ENCODE assay signal across 8 cellular contexts in the genomic region with DNA sequence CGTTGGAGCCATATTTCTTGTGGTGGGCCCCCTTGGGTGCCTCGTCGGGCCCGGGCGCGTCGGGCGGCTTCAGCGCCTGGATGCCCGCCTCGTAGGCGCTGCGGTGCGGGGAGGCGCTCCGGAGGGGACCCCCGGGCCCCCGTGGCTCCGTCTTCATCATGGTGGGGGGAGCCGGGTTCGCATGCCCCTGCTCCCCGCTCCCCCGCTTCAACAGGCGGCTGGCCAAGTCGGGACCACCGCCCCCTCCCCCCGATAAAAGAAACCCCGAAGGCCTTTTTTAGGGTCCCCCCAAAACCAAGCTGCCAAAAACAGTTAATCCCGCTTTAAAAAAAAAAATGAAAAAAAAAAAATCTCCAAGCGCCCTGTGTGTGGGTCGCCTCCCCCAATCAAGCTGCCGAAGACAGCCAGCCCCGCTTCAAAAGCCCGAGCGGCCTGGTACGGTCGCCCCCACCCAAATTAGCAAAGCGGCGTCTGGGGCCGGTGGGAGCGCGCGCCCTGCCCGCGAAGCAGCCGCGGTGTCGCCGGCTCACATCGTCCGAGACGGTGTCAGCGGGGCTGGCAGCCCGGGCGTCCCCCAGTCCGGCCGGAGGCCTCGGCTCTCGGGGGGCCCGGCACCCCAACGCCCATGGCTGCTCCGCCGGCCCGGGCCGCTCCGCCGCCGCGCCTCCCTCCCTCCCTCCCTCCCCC. TPM values are rescaled to one million over a fixed set of nuclear protein-coding genes. Genes with fewer than 3 reads are reported as not detected.
A peak's percentile ranks its signal among the peaks of the same experiment; 100 is the strongest.
DNase-seq lines count a peak whose midpoint lies in the region; ATAC-seq and TF ChIP-seq lines count a peak whose summit lies in the region.

A gene with protein sequence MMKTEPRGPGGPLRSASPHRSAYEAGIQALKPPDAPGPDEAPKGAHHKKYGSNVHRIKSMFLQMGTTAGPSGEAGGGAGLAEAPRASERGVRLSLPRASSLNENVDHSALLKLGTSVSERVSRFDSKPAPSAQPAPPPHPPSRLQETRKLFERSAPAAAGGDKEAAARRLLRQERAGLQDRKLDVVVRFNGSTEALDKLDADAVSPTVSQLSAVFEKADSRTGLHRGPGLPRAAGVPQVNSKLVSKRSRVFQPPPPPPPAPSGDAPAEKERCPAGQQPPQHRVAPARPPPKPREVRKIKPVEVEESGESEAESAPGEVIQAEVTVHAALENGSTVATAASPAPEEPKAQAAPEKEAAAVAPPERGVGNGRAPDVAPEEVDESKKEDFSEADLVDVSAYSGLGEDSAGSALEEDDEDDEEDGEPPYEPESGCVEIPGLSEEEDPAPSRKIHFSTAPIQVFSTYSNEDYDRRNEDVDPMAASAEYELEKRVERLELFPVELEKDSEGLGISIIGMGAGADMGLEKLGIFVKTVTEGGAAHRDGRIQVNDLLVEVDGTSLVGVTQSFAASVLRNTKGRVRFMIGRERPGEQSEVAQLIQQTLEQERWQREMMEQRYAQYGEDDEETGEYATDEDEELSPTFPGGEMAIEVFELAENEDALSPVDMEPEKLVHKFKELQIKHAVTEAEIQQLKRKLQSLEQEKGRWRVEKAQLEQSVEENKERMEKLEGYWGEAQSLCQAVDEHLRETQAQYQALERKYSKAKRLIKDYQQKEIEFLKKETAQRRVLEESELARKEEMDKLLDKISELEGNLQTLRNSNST (minus strand): TSS at position 324 of the 687 bp plus-strand sequence. CDS start 164 bp downstream, at position 160.

- ATAC-seq in HG03039 (IDR thresholded peaks at IDR 0.05; ENCODE audit: unreplicated experiment) (no peak), HG03460 (IDR thresholded peaks at IDR 0.05; ENCODE audit: unreplicated experiment) (no peak)

- H3K4me1 ChIP-seq in iPS-18a (ENCODE audit: control insufficient read depth, low read depth, low read length), result peaks cover 24% of the 10 kb centered on the region
- H3K4me1 ChIP-seq in smooth muscle cell (ENCODE audit: low read depth), result peaks cover 30% of the 10 kb centered on the region

- peaks cover 21% of the 10 kb centered on the region for H3K27me3 ChIP-seq in iPS-18a (ENCODE audit: control insufficient read depth, insufficient read depth, low read length)
- no peaks in the 10 kb centered on the region for H3K27me3 ChIP-seq in smooth muscle cell (ENCODE audit: low read depth)

- peak within 1 kb of the TSS; percentile 98 for H3K4me2 ChIP-seq in smooth muscle cell

- TF ChIP-seq CTCF in smooth muscle cell (IDR thresholded peaks at IDR 0.05; ENCODE audit: borderline replicate concordance, insufficient read depth, poor library complexity, severe bottlenecking), result no peak

- H3K79me2 ChIP-seq in smooth muscle cell (ENCODE audit: low read depth), result peaks cover 53% of the 10 kb centered on the region

- H3F3A ChIP-seq in smooth muscle cell (ENCODE audit: low read depth), result peaks cover 7% of the 10 kb centered on the region

- H3K36me3 ChIP-seq in iPS-18a (ENCODE audit: control insufficient read depth, low read depth, low read length) (no peaks in the 10 kb centered on the region), smooth muscle cell (ENCODE audit: low read depth) (no peaks in the 10 kb centered on the region)

- H3K9ac ChIP-seq in iPS-18a (ENCODE audit: low read length) (no peak within 1 kb of the TSS), smooth muscle cell (ENCODE audit: low read depth) (peak within 1 kb of the TSS; percentile 78)

- H2AFZ ChIP-seq in smooth muscle cell (ENCODE audit: low read depth), result no peak within 1 kb of the TSS

- peak within 1 kb of the TSS; percentile 70 for H3K4me3 ChIP-seq in iPS-18a (ENCODE audit: low read length)
- H3K4me3 ChIP-seq in smooth muscle cell, result peak within 1 kb of the TSS; percentile 99

- no peak for DNase-seq in activated CD8-positive, alpha-beta memory T cell treated with anti-CD3 and anti-CD28 coated beads for 24 hours
- DNase-seq in smooth muscle cell (lab: John Stamatoyannopoulos, UW; ENCODE audit: unreplicated experiment), result no peak
- no peak for DNase-seq in NCI-H1105 (lab: John Stamatoyannopoulos, UW)

- CTCF ChIA-PET in activated CD8-positive, alpha-beta memory T cell treated with anti-CD3 and anti-CD28 coated beads for 36 hours (lab: Charles Lee), result interaction anchor here (0.6 to 3.1 kb wide), 8 partner anchors 11 to 106 kb away, joined by 3 to 33 read pairs (median 4); a partner anchor contains a TSS

- under 1% methylated on average over 56 of the region's 69 CpGs for WGBS in smooth muscle cell (ENCODE audit: low lambda C conversion rate)

- peaks cover 44% of the 10 kb centered on the region for H4K20me1 ChIP-seq in smooth muscle cell (ENCODE audit: low read depth)

- H3K9me3 ChIP-seq in iPS-18a (ENCODE audit: control insufficient read depth, low read depth, low read length) (no peaks in the 10 kb centered on the region), smooth muscle cell (replicated peaks; ENCODE audit: low read depth) (no peaks in the 10 kb centered on the region)

- POLR2A ChIA-PET in activated CD8-positive, alpha-beta memory T cell treated with anti-CD3 and anti-CD28 coated beads for 36 hours (lab: Charles Lee), result interaction anchor here (0.6 kb wide), 2 partner anchors 17 to 18 kb away, joined by 3 to 6 read pairs; no protein-coding TSS in a partner anchor

- H3K27ac ChIP-seq in angular gyrus (ENCODE audit: low read depth, low read length), result peak within 1 kb of the TSS; percentile 98
- no peak within 1 kb of the TSS for H3K27ac ChIP-seq in iPS-18a (ENCODE audit: low read length)
- peak within 1 kb of the TSS; percentile 45 for H3K27ac ChIP-seq in smooth muscle cell (ENCODE audit: low read depth)

RNA-seq across cellular contexts. Expression of the gene that starts here (rescaled TPM):
- total RNA-seq in activated CD8-positive, alpha-beta memory T cell treated with anti-CD3 and anti-CD28 coated beads for 36 hours, result 10 to 100 TPM; 69.6 to 70.6 TPM
- 20.8 and 21.8 TPM in 2 replicates for total RNA-seq in smooth muscle cell
- 6.7 and 10.2 TPM in 2 replicates for polyA plus RNA-seq in smooth muscle cell
